Comparison of ENCODE assay signal across 8 cellular contexts in genomic region chr2:187982668-187983067, GRCh38.
DNase-seq lines count a peak whose midpoint lies in the region; ATAC-seq and TF ChIP-seq lines count a peak whose summit lies in the region.

No MANE protein-coding gene starts in this region.

- peaks cover 5% of the 10 kb centered on the region for H3K27me3 ChIP-seq in adipocyte (replicated peaks; ENCODE audit: control insufficient read depth, insufficient read depth, low read length)
- no peaks in the 10 kb centered on the region for H3K27me3 ChIP-seq in gastrocnemius medialis

- DNase-seq in A172 (ENCODE audit: low spot score): peak; percentile 88
- DNase-seq in adipocyte (ENCODE audit: low read depth): peak; percentile 95
- no peak for DNase-seq in gastrocnemius medialis
- no peak for DNase-seq in DMS153 (lab: John Stamatoyannopoulos, UW)
- no peak for DNase-seq in NCI-H1105 (lab: John Stamatoyannopoulos, UW)
- no peak for DNase-seq in NCI-H187 treated with DMSO at 0.1 percent for 48 hours (lab: John Stamatoyannopoulos, UW)

- no peak overlapping the region for H3K27ac ChIP-seq in gastrocnemius medialis

- H3K9ac ChIP-seq in adipocyte (ENCODE audit: low read length): no peak overlapping the region

- H3K4me1 ChIP-seq in adipocyte (ENCODE audit: control insufficient read depth, insufficient read depth, low read length) (peaks cover 31% of the 10 kb centered on the region), gastrocnemius medialis (peaks cover 11 to 15% of the 10 kb centered on the region in 2 donors)

- ATAC-seq in GM19452 (IDR thresholded peaks at IDR 0.05; ENCODE audit: unreplicated experiment): peak; percentile 79
- peak; percentile 94 for ATAC-seq in HG03439 (IDR thresholded peaks at IDR 0.05; ENCODE audit: unreplicated experiment)
- ATAC-seq in gastrocnemius medialis: peak; percentile 44 to 54

- H3K4me3 ChIP-seq in adipocyte (ENCODE audit: low read length): no peak overlapping the region
- H3K4me3 ChIP-seq in gastrocnemius medialis: no peak overlapping the region

- in situ Hi-C loops in gastrocnemius medialis (cut with MboI; ENCODE audit: low sequenced_read_pairs in 4 of 4): no loop called here

- no peak for TF ChIP-seq CTCF in gastrocnemius medialis (IDR thresholded peaks at IDR 0.05 in 4 of 5, conservative IDR thresholded peaks at IDR 0.05 in 1 of 5)

- intact Hi-C loops in gastrocnemius medialis (cut with DNase I; ENCODE audit: low total_unique reads): no loop called here

- H3K36me3 ChIP-seq in adipocyte (ENCODE audit: control insufficient read depth, insufficient read depth, low read length, severe bottlenecking) (no peaks in the 10 kb centered on the region), gastrocnemius medialis (no peaks in the 10 kb centered on the region)

- no peaks in the 10 kb centered on the region for H3K9me3 ChIP-seq in adipocyte (ENCODE audit: control insufficient read depth, low read length)
- no peaks in the 10 kb centered on the region for H3K9me3 ChIP-seq in gastrocnemius medialis

- no peak for TF ChIP-seq POLR2A in gastrocnemius medialis (IDR thresholded peaks at IDR 0.05)

Comparison
In these comparisons a context has a peak if more than half of its experiments do, and no peak if none do; other contexts are left out.
1. DNase-seq: peak in A172 (single experiment) and adipocyte (single experiment); none in gastrocnemius medialis (0 of 2), DMS153 (single experiment), NCI-H1105 (single experiment) and NCI-H187 treated with DMSO at 0.1 percent for 48 hours (single experiment).
2. Peak in every context shown above with its lines, with median percentiles within 50 percentile points of each other: ATAC-seq.